ENCODE assay signal across 1 cellular context in genomic region chr11:71393283-71393682, GRCh38.
TF ChIP-seq lines count a peak whose summit lies in the region.

No MANE protein-coding gene starts in this region.

TF ChIP-seq in H1, 55 proteins besides CTCF, POLR2A, EP300 and RAD21 (continued from another document):
- TF ChIP-seq RNF2 (IDR thresholded peaks at IDR 0.05; ENCODE audit: borderline replicate concordance, low read depth, low read length, missing control alignments, poor library complexity, severe bottlenecking), result no peak
- no peak for TF ChIP-seq SIN3A (conservative IDR thresholded peaks at IDR 0.05 in 1 of 2, IDR thresholded peaks at IDR 0.05 in 1 of 2; ENCODE audit: low read depth in 1 of 2, low read length in 2 of 2)
- TF ChIP-seq GTF2F1 (IDR thresholded peaks at IDR 0.05; ENCODE audit: borderline replicate concordance, low read depth, low read length), result no peak
- TF ChIP-seq E2F6 (IDR thresholded peaks at IDR 0.05), result no peak
- TF ChIP-seq EGR1 (IDR thresholded peaks at IDR 0.05; ENCODE audit: borderline replicate concordance, low read depth, low read length), result no peak
- TF ChIP-seq PHF8 (conservative IDR thresholded peaks at IDR 0.05; ENCODE audit: low read depth, low read length), result no peak
- TF ChIP-seq SP4 (IDR thresholded peaks at IDR 0.05; ENCODE audit: low read length), result no peak
- no peak for TF ChIP-seq KDM5A (IDR thresholded peaks at IDR 0.05; ENCODE audit: low read length)
- TF ChIP-seq POLR2AphosphoS5 (IDR thresholded peaks at IDR 0.05; ENCODE audit: low read depth, low read length), result no peak
TF ChIP-seq in H1: peak in this region for 0.
